In the genomic region with DNA sequence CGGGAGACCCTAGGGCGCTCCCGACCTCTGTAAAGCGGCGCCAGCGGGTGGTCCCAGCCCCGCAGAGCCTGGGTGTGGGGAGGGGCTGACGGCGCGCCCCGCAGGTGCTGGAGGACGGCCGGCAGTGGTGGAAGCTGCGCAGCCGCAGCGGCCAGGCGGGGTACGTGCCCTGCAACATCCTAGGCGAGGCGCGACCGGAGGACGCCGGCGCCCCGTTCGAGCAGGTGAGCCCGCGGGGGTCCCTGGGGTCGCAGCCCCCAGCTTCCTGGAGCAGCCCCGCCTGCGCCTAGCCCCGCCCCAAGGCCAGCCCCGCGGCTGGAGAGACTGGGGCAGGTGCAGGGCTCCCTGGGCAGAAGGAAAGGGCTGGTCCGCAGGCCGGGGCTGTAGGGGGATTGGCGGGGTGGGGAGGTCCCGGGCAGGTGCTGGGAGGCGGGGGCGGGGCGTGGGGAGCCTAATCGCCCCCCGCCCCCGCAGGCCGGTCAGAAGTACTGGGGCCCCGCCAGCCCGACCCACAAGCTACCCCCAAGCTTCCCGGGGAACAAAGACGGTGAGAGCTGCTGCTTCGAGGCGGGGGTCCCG, we compare ENCODE assay signal across 8 cellular contexts. TPM values are rescaled to one million over a fixed set of nuclear protein-coding genes. Genes with fewer than 3 reads are reported as not detected.
DNase-seq lines count a peak whose midpoint lies in the region; TF ChIP-seq lines count a peak whose summit lies in the region.

No MANE protein-coding gene starts in this region.

- H3K9me3 ChIP-seq in esophagus squamous epithelium (no peaks in the 10 kb centered on the region), suprapubic skin (no peaks in the 10 kb centered on the region)

- no peak overlapping the region for H3K27ac Mint-ChIP-seq in activated naive CD4-positive, alpha-beta T cell treated with anti-CD3 and anti-CD28 coated beads for 36 hours
- no peak overlapping the region for H3K27ac Mint-ChIP-seq in type B pancreatic cell

- peak overlapping the region; percentile 75 to 88 (median 78) for H3K27ac ChIP-seq in esophagus squamous epithelium
- peak overlapping the region; percentile 47 for H3K27ac ChIP-seq in suprapubic skin

- H3K36me3 ChIP-seq in esophagus squamous epithelium (peaks cover 12 to 52% (median 17%) of the 10 kb centered on the region in 3 donors), suprapubic skin (peaks cover 22% of the 10 kb centered on the region)

- peaks cover 7% of the 10 kb centered on the region for H3K27me3 Mint-ChIP-seq in activated naive CD4-positive, alpha-beta T cell treated with anti-CD3 and anti-CD28 coated beads for 36 hours (ENCODE audit: low read depth)
- H3K27me3 Mint-ChIP-seq in type B pancreatic cell: peaks cover 24% of the 10 kb centered on the region

- intact Hi-C loops in activated naive CD4-positive, alpha-beta T cell treated with anti-CD3 and anti-CD28 coated beads for 36 hours (cut with micrococcal nuclease): loop anchor here (1.0 to 10.0 kb wide), 3 partner anchors 22 to 521 kb away; partner anchors contain the start of genes BET1L, IFITM2, RIC8A and TALDO1
- intact Hi-C loops in esophagus squamous epithelium (cut with DNase I): loop anchor here (10.0 kb wide), 1 partner anchor 61 kb away; no protein-coding TSS in a partner anchor

- DNase-seq in activated naive CD4-positive, alpha-beta T cell treated with anti-CD3 and anti-CD28 coated beads for 36 hours: no peak
- no peak for DNase-seq in activated naive CD4-positive, alpha-beta T cell treated with Interleukin-2 at 50 U/mL for 16 hours
- DNase-seq in NCI-H748 treated with DMSO at 0.1 percent for 48 hours (lab: John Stamatoyannopoulos, UW) (peak; percentile 26), esophagus squamous epithelium (lab: John Stamatoyannopoulos, UW) (no peak), suprapubic skin (ENCODE audit: low spot score in 2 of 2) (no peak), type B pancreatic cell (ENCODE audit: extremely low spot score, unreplicated experiment) (no peak), CD1c-positive myeloid dendritic cell (ENCODE audit: extremely low spot score) (no peak)
- no peak for DNase-seq in stimulated activated CD4-positive, alpha-beta T cell treated with anti-CD3 and anti-CD28 coated beads, Interleukin-2, amount 100 ng/mL, for 48 hours

- H3K27me3 ChIP-seq in esophagus squamous epithelium: peaks cover 0 to 72% (median 3%) of the 10 kb centered on the region in 4 donors
- peaks cover 11% of the 10 kb centered on the region for H3K27me3 ChIP-seq in suprapubic skin

- H3K9me3 Mint-ChIP-seq in activated naive CD4-positive, alpha-beta T cell treated with anti-CD3 and anti-CD28 coated beads for 36 hours: no peaks in the 10 kb centered on the region
- H3K9me3 Mint-ChIP-seq in type B pancreatic cell: no peaks in the 10 kb centered on the region

- H3K4me1 ChIP-seq in esophagus squamous epithelium: peaks cover 44 to 84% (median 58%) of the 10 kb centered on the region in 3 donors
- H3K4me1 ChIP-seq in suprapubic skin: peaks cover 63% of the 10 kb centered on the region

- CTCF ChIA-PET in activated naive CD4-positive, alpha-beta T cell treated with anti-CD3 and anti-CD28 coated beads for 36 hours (lab: Charles Lee): interaction anchor here (0.6 to 2.6 kb wide), 13 partner anchors 13 to 170 kb away, joined by 3 to 21 read pairs (median 4); partner anchors contain the start of gene TMEM80

- WGBS in esophagus squamous epithelium, 2 donors: 40 to 47% methylated on average over 1 to 4 of the region's 53 CpGs
- WGBS in suprapubic skin: 27% methylated on average over 7 of the region's 53 CpGs

- H3K36me3 Mint-ChIP-seq in activated naive CD4-positive, alpha-beta T cell treated with anti-CD3 and anti-CD28 coated beads for 36 hours (ENCODE audit: low read depth): no peaks in the 10 kb centered on the region
- no peaks in the 10 kb centered on the region for H3K36me3 Mint-ChIP-seq in type B pancreatic cell

- H3K4me1 Mint-ChIP-seq in activated naive CD4-positive, alpha-beta T cell treated with anti-CD3 and anti-CD28 coated beads for 36 hours (ENCODE audit: low read depth): peaks cover 13% of the 10 kb centered on the region
- peaks cover 9% of the 10 kb centered on the region for H3K4me1 Mint-ChIP-seq in type B pancreatic cell (ENCODE audit: unreplicated experiment)

- peak overlapping the region; percentile 2 to 54 (median 27) for H3K4me3 ChIP-seq in esophagus squamous epithelium
- H3K4me3 ChIP-seq in suprapubic skin: peak overlapping the region; percentile 22

- H3K4me3 Mint-ChIP-seq in activated naive CD4-positive, alpha-beta T cell treated with anti-CD3 and anti-CD28 coated beads for 36 hours: peak overlapping the region; percentile 62
- no peak overlapping the region for H3K4me3 Mint-ChIP-seq in type B pancreatic cell

- no peak for TF ChIP-seq CTCF in esophagus squamous epithelium (IDR thresholded peaks at IDR 0.05)
- no peak for TF ChIP-seq CTCF in suprapubic skin (IDR thresholded peaks at IDR 0.05)
- no peak for TF ChIP-seq CTCF in type B pancreatic cell (conservative IDR thresholded peaks at IDR 0.05)

- no peak for TF ChIP-seq EP300 in suprapubic skin (IDR thresholded peaks at IDR 0.05)

- TF ChIP-seq POLR2A in esophagus squamous epithelium (IDR thresholded peaks at IDR 0.05): no peak
- TF ChIP-seq POLR2A in suprapubic skin (IDR thresholded peaks at IDR 0.05): no peak

RNA-seq across cellular contexts. Expression of gene EPS8L2, which starts 19.7 kb away (rescaled TPM):
- 1 to 10 TPM; 7.1 to 8.1 TPM for total RNA-seq in activated naive CD4-positive, alpha-beta T cell treated with anti-CD3 and anti-CD28 coated beads for 36 hours
- total RNA-seq in esophagus squamous epithelium (100 to 1,000 TPM; 163 to 367 (median 238) TPM), suprapubic skin (100 to 1,000 TPM; 107 to 193 (median 140) TPM), type B pancreatic cell (ENCODE audit: low replicate concordance) (218 and 497 TPM in 2 replicates)

RNA-seq across cellular contexts. Expression of gene TALDO1, which starts 21.6 kb away (rescaled TPM):
- total RNA-seq in activated naive CD4-positive, alpha-beta T cell treated with anti-CD3 and anti-CD28 coated beads for 36 hours: 100 to 1,000 TPM; 327 to 360 TPM
- total RNA-seq in esophagus squamous epithelium (100 to 1,000 TPM; 311 to 629 (median 504) TPM), suprapubic skin (100 to 1,000 TPM; 107 to 197 (median 179) TPM), type B pancreatic cell (ENCODE audit: low replicate concordance) (189 and 288 TPM in 2 replicates)

RNA-seq across cellular contexts. Expression of gene TMEM80, which starts 30.1 kb away (rescaled TPM):
- 1 to 10 TPM; 5.6 to 6.0 TPM for total RNA-seq in activated naive CD4-positive, alpha-beta T cell treated with anti-CD3 and anti-CD28 coated beads for 36 hours
- total RNA-seq in esophagus squamous epithelium (10 to 100 TPM; 16.1 to 55.3 (median 18.1) TPM), suprapubic skin (10 to 100 TPM; 31.5 to 53.6 (median 39.1) TPM), type B pancreatic cell (ENCODE audit: low replicate concordance) (23.2 and 37.4 TPM in 2 replicates)

RNA-seq across cellular contexts. Expression of gene DEAF1, which starts 30.7 kb away (rescaled TPM):
- 10 to 100 TPM; 57.5 to 67.9 TPM for total RNA-seq in activated naive CD4-positive, alpha-beta T cell treated with anti-CD3 and anti-CD28 coated beads for 36 hours
- total RNA-seq in esophagus squamous epithelium: 10 to 100 TPM; 18.3 to 45.0 (median 25.4) TPM
- total RNA-seq in suprapubic skin: 10 to 100 TPM; 37.0 to 60.6 (median 43.7) TPM
- 41.0 and 48.1 TPM in 2 replicates for total RNA-seq in type B pancreatic cell (ENCODE audit: low replicate concordance)

RNA-seq across cellular contexts. Expression of gene GATD1, which starts 51.6 kb away (rescaled TPM):
- total RNA-seq in activated naive CD4-positive, alpha-beta T cell treated with anti-CD3 and anti-CD28 coated beads for 36 hours: 10 to 100 TPM; 33.0 to 34.3 TPM
- 10 to 100 TPM; 20.2 to 38.7 (median 21.6) TPM for total RNA-seq in esophagus squamous epithelium
- 10 to 100 TPM; 27.2 to 68.2 (median 46.0) TPM for total RNA-seq in suprapubic skin
- 80.1 and 80.9 TPM in 2 replicates for total RNA-seq in type B pancreatic cell (ENCODE audit: low replicate concordance)

Comparison
In these comparisons a context has a peak if more than half of its experiments do, and no peak if none do; other contexts are left out.
1. RNA of gene EPS8L2, which starts 19.7 kb away (total RNA-seq): 163 to 367 TPM in esophagus squamous epithelium, 218 to 497 TPM in type B pancreatic cell and 107 to 193 TPM in suprapubic skin; 7.1 to 8.1 TPM in activated naive CD4-positive, alpha-beta T cell treated with anti-CD3 and anti-CD28 coated beads for 36 hours; every median in the first group is over 10 times any median in the second.